In genomic region chr15:50151468-50151867, GRCh38 we compare ENCODE assay signal across 11 cellular contexts. TPM values are rescaled to one million over a fixed set of nuclear protein-coding genes. Genes with fewer than 3 reads are reported as not detected.
"Had no signal": no experiment of that assay in that cellular context is flagged by ENCODE, and none has a peak within 500 bp of the region (broad histone marks: within the 10 kb centered on the region; RNA-seq: fewer than 3 reads in every experiment).

No MANE protein-coding gene starts in this region.

- H3K36me3 Mint-ChIP-seq: IgD-negative memory B cell had no signal

- ATAC-seq: HCT116, HepG2 had no signal

- DNase-seq: GM23248, GOT3, H7, HFFc6 had no signal

- H3K4me3 ChIP-seq: GM23248, HAP-1 had no signal

- H3K27me3 Mint-ChIP-seq: IgD-negative memory B cell had no signal

- H3K27ac ChIP-seq: GM23248, HL-60 had no signal

- H3K27ac Mint-ChIP-seq: HFFc6, IgD-negative memory B cell had no signal

- H3K4me1 Mint-ChIP-seq: IgD-negative memory B cell had no signal

- H3K9me3 Mint-ChIP-seq: HFFc6 had no signal

- H3K4me3 Mint-ChIP-seq: HFFc6, IgD-negative memory B cell had no signal

- H3K9me3 ChIP-seq: HAP-1 had no signal

- H3K36me3 ChIP-seq: HAP-1 had no signal

RNA-seq across cellular contexts. Expression of gene SLC27A2, which starts 30.5 kb away (rescaled TPM):
- total RNA-seq: GM23248, H4, HT1080 had no signal
- polyA plus RNA-seq: GM23248 had no signal

RNA-seq across cellular contexts. Expression of gene ATP8B4, which starts 32.4 kb away (rescaled TPM):
- total RNA-seq: H7 had no signal
- polyA plus RNA-seq: IgD-negative memory B cell had no signal
